26 cellular contexts compared by ENCODE assay signal in genomic region chr15:83838763-83839162, GRCh38.
"Had no signal": no experiment of that assay in that cellular context is flagged by ENCODE, and none has a peak within 500 bp of the region (broad histone marks: within the 10 kb centered on the region; RNA-seq: fewer than 3 reads in every experiment).

No MANE protein-coding gene starts in this region.

- H3K4me1 ChIP-seq: colonic mucosa, esophagus squamous epithelium, foreskin keratinocyte, gastrocnemius medialis had no signal

- FAIRE-seq: colon, endothelial cell of umbilical vein, frontal cortex had no signal

- ATAC-seq: effector memory CD8-positive, alpha-beta T cell; esophagus mucosa; foreskin keratinocyte; gastrocnemius medialis; heart left ventricle; heart right ventricle had no signal

- H3K27me3 ChIP-seq: colonic mucosa, dorsolateral prefrontal cortex, esophagus muscularis mucosa, esophagus squamous epithelium, foreskin keratinocyte, gastrocnemius medialis, heart left ventricle, heart right ventricle had no signal

- DNase-seq: colonic mucosa; cortex of kidney; dermis blood vessel endothelial cell; dorsolateral prefrontal cortex; effector CD4-positive, alpha-beta T cell; effector CD8-positive, alpha-beta T cell; effector memory CD4-positive, alpha-beta T cell; effector memory CD8-positive, alpha-beta T cell; endodermal cell; erythroblast; esophagus squamous epithelium; foreskin fibroblast; foreskin keratinocyte; foreskin melanocyte; gastrocnemius medialis; glutamatergic neuron; head of caudate nucleus; heart left ventricle; heart right ventricle had no signal

- H3K27ac ChIP-seq: colonic mucosa, coronary artery, dorsolateral prefrontal cortex, epithelial cell of prostate, esophagus muscularis mucosa, esophagus squamous epithelium, foreskin keratinocyte, gastrocnemius medialis, heart left ventricle, heart right ventricle had no signal

- H3K4me3 ChIP-seq: colonic mucosa, coronary artery, dorsolateral prefrontal cortex, esophagus muscularis mucosa, esophagus squamous epithelium, gastrocnemius medialis, heart left ventricle, heart right ventricle had no signal

- H3K36me3 ChIP-seq: colonic mucosa, esophagus muscularis mucosa, esophagus squamous epithelium, gastrocnemius medialis, heart right ventricle had no signal

- H3K9me3 ChIP-seq: colonic mucosa, esophagus muscularis mucosa, esophagus squamous epithelium, gastrocnemius medialis, heart left ventricle, heart right ventricle had no signal
